In the genomic region with DNA sequence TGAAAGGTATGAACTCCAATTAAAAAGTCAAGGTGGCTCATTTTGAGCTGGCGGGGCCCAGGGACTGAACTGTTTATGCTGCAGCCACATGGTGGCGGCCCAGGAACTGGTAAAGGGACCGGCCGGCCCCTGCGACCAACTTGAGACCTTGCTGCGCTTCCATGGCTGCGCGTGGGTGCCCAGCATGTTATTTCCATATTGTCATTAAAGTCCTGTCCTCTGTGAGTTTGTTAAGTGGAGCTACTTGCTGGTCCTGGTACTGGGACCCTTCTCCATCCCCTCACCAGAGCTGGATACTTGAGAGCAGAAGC, we compare ENCODE assay signal across 1 cellular context.
A peak's percentile ranks its signal among the peaks of the same experiment; 100 is the strongest.
TF ChIP-seq lines count a peak whose summit lies in the region.

No MANE protein-coding gene starts in this region.

TF ChIP-seq in HepG2, 621 proteins besides CTCF, POLR2A, EP300 and RAD21 (continued from another document):
- TF ChIP-seq, protein P1, sequence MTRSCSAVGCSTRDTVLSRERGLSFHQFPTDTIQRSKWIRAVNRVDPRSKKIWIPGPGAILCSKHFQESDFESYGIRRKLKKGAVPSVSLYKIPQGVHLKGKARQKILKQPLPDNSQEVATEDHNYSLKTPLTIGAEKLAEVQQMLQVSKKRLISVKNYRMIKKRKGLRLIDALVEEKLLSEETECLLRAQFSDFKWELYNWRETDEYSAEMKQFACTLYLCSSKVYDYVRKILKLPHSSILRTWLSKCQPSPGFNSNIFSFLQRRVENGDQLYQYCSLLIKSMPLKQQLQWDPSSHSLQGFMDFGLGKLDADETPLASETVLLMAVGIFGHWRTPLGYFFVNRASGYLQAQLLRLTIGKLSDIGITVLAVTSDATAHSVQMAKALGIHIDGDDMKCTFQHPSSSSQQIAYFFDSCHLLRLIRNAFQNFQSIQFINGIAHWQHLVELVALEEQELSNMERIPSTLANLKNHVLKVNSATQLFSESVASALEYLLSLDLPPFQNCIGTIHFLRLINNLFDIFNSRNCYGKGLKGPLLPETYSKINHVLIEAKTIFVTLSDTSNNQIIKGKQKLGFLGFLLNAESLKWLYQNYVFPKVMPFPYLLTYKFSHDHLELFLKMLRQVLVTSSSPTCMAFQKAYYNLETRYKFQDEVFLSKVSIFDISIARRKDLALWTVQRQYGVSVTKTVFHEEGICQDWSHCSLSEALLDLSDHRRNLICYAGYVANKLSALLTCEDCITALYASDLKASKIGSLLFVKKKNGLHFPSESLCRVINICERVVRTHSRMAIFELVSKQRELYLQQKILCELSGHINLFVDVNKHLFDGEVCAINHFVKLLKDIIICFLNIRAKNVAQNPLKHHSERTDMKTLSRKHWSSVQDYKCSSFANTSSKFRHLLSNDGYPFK (CRISPR knock-in tag; IDR thresholded peaks at IDR 0.05; ENCODE audit: borderline replicate concordance): no peak
- TF ChIP-seq RELA (CRISPR knock-in tag; IDR thresholded peaks at IDR 0.05) (no peak), SMC3 (IDR thresholded peaks at IDR 0.05; ENCODE audit: low read length) (peak; percentile 22; the same call in 1 of the 2 replicates), GTF2F1 (IDR thresholded peaks at IDR 0.05; ENCODE audit: low read length) (no peak), ZNF562 (CRISPR knock-in tag; IDR thresholded peaks at IDR 0.05; ENCODE audit: borderline replicate concordance) (no peak), ARNT (IDR thresholded peaks at IDR 0.05) (no peak)
- TF ChIP-seq, protein P2, sequence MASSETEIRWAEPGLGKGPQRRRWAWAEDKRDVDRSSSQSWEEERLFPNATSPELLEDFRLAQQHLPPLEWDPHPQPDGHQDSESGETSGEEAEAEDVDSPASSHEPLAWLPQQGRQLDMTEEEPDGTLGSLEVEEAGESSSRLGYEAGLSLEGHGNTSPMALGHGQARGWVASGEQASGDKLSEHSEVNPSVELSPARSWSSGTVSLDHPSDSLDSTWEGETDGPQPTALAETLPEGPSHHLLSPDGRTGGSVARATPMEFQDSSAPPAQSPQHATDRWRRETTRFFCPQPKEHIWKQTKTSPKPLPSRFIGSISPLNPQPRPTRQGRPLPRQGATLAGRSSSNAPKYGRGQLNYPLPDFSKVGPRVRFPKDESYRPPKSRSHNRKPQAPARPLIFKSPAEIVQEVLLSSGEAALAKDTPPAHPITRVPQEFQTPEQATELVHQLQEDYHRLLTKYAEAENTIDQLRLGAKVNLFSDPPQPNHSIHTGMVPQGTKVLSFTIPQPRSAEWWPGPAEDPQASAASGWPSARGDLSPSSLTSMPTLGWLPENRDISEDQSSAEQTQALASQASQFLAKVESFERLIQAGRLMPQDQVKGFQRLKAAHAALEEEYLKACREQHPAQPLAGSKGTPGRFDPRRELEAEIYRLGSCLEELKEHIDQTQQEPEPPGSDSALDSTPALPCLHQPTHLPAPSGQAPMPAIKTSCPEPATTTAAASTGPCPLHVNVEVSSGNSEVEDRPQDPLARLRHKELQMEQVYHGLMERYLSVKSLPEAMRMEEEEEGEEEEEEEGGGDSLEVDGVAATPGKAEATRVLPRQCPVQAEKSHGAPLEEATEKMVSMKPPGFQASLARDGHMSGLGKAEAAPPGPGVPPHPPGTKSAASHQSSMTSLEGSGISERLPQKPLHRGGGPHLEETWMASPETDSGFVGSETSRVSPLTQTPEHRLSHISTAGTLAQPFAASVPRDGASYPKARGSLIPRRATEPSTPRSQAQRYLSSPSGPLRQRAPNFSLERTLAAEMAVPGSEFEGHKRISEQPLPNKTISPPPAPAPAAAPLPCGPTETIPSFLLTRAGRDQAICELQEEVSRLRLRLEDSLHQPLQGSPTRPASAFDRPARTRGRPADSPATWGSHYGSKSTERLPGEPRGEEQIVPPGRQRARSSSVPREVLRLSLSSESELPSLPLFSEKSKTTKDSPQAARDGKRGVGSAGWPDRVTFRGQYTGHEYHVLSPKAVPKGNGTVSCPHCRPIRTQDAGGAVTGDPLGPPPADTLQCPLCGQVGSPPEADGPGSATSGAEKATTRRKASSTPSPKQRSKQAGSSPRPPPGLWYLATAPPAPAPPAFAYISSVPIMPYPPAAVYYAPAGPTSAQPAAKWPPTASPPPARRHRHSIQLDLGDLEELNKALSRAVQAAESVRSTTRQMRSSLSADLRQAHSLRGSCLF (CRISPR knock-in tag; IDR thresholded peaks at IDR 0.05; ENCODE audit: borderline replicate concordance): no peak
TF ChIP-seq in HepG2: peak in this region for 2.
